In genomic region chr7:157016352-157017041, GRCh38 we compare ENCODE assay signal across 12 cellular contexts. TPM values are rescaled to one million over a fixed set of nuclear protein-coding genes. Genes with fewer than 3 reads are reported as not detected.
DNase-seq lines count a peak whose midpoint lies in the region; TF ChIP-seq lines count a peak whose summit lies in the region.
"Had no signal": no experiment of that assay in that cellular context is flagged by ENCODE, and none has a peak within 500 bp of the region (broad histone marks: within the 10 kb centered on the region; RNA-seq: fewer than 3 reads in every experiment).

No MANE protein-coding gene starts in this region.

- no peak overlapping the region for H3K27ac ChIP-seq in H9 (ENCODE audit: insufficient read length, low read depth, low read length)
- H3K27ac ChIP-seq: adrenal gland had no signal

- H3K79me2 ChIP-seq in H9 (ENCODE audit: insufficient read depth, low read length): no peaks in the 10 kb centered on the region

- H4K20me1 ChIP-seq in H9 (ENCODE audit: control insufficient read depth, insufficient read depth, insufficient read length): no peaks in the 10 kb centered on the region

- no peak overlapping the region for H3K18ac ChIP-seq in H9 (ENCODE audit: insufficient read length, low read depth, low read length)

- no peak overlapping the region for H2BK15ac ChIP-seq in H9 (ENCODE audit: low read depth, low read length)

- no peak overlapping the region for H4K8ac ChIP-seq in H9 (replicated peaks; ENCODE audit: insufficient read length, low read depth, low read length)

- no peak overlapping the region for H2BK120ac ChIP-seq in H9 (ENCODE audit: low read depth, low read length, poor library complexity, severe bottlenecking)

- H3K9me3 ChIP-seq in H9 (ENCODE audit: control insufficient read depth, low read depth, low read length): no peaks in the 10 kb centered on the region
- H3K9me3 ChIP-seq: adrenal gland had no signal

- H3K36me3 Mint-ChIP-seq in activated CD4-positive, alpha-beta T cell treated with anti-CD3 and anti-CD28 coated beads, Interleukin-2, amount 10 ng/mL, durations not matched to agents 7 days and 5 days (ENCODE audit: low read depth): peaks cover 3% of the 10 kb centered on the region
- H3K36me3 Mint-ChIP-seq in H9 (ENCODE audit: insufficient read depth in 1 of 3, low read depth in 3 of 3) (no peaks in the 10 kb centered on the region), HFFc6 (ENCODE audit: low read depth) (no peaks in the 10 kb centered on the region)

- peaks cover 85% of the 10 kb centered on the region for H3K27me3 Mint-ChIP-seq in activated CD4-positive, alpha-beta T cell treated with anti-CD3 and anti-CD28 coated beads, Interleukin-2, amount 10 ng/mL, durations not matched to agents 7 days and 5 days
- H3K27me3 Mint-ChIP-seq in H9 (ENCODE audit: low read depth): peaks cover 99% of the 10 kb centered on the region
- H3K27me3 Mint-ChIP-seq in HFFc6 (ENCODE audit: insufficient read depth): peaks cover 71% of the 10 kb centered on the region

- H3K79me1 ChIP-seq in H9 (ENCODE audit: insufficient read depth, low read depth, low read length, poor library complexity, severe bottlenecking): no peaks in the 10 kb centered on the region

- DNase-seq in activated CD4-positive, alpha-beta T cell treated with anti-CD3 and anti-CD28 coated beads, Interleukin-2, amount 50 U/mL, for 48 hours: peak; percentile 57 to 66
- no peak for DNase-seq in activated CD4-positive, alpha-beta T cell treated with anti-CD3 and anti-CD28 coated beads, Interleukin-2, amount 10 ng/mL, durations not matched to agents 7 days and 5 days
- peak; percentile 62 for DNase-seq in H9
- peak; percentile 52 for DNase-seq in NCI-H1436 (lab: John Stamatoyannopoulos, UW)
- DNase-seq in retina: peak; percentile 60
- no peak for DNase-seq in NCI-H1048 (lab: John Stamatoyannopoulos, UW)
- no peak for DNase-seq in HFFc6
- DNase-seq in SIG-M5 (lab: John Stamatoyannopoulos, UW): no peak
- DNase-seq: adrenal gland, AML-193 had no signal

- H2BK20ac ChIP-seq in H9 (ENCODE audit: low read depth, low read length, poor library complexity, severe bottlenecking): no peak overlapping the region

- H3K27ac Mint-ChIP-seq in activated CD4-positive, alpha-beta T cell treated with anti-CD3 and anti-CD28 coated beads, Interleukin-2, amount 10 ng/mL, durations not matched to agents 7 days and 5 days: no peak overlapping the region
- no peak overlapping the region for H3K27ac Mint-ChIP-seq in H9
- no peak overlapping the region for H3K27ac Mint-ChIP-seq in HFFc6

- H3K4me2 ChIP-seq in H9 (ENCODE audit: insufficient read depth, insufficient read length, low read length): no peak overlapping the region

- H2AFZ ChIP-seq in H9 (ENCODE audit: low read length): no peak overlapping the region

- H3K9ac ChIP-seq in H9 (ENCODE audit: extremely low read depth, insufficient read length, low read length): no peak overlapping the region

- no peak overlapping the region; the same call in 1 of the 2 replicates for H3K14ac ChIP-seq in H9 (ENCODE audit: insufficient read depth, low read length)

- H3K9me3 Mint-ChIP-seq in activated CD4-positive, alpha-beta T cell treated with anti-CD3 and anti-CD28 coated beads, Interleukin-2, amount 10 ng/mL, durations not matched to agents 7 days and 5 days: no peaks in the 10 kb centered on the region
- H3K9me3 Mint-ChIP-seq in H9 (peaks cover 2 to 10% of the 10 kb centered on the region in 2 experiments; a peak in 3 of 5 replicates), HFFc6 (no peaks in the 10 kb centered on the region)

- no peak overlapping the region for H3T11ph ChIP-seq in H9 (ENCODE audit: low read length)

- H3K4me3 Mint-ChIP-seq in activated CD4-positive, alpha-beta T cell treated with anti-CD3 and anti-CD28 coated beads, Interleukin-2, amount 10 ng/mL, durations not matched to agents 7 days and 5 days: no peak overlapping the region
- H3K4me3 Mint-ChIP-seq in H9: peak overlapping the region in 1 of 2 experiments; percentile 62; a peak in 1 of 5 replicates
- H3K4me3 Mint-ChIP-seq in HFFc6: no peak overlapping the region

- H2BK12ac ChIP-seq in H9 (ENCODE audit: insufficient read length, low read depth, low read length): no peak overlapping the region

- H4K5ac ChIP-seq in H9 (ENCODE audit: insufficient read length, low read depth, low read length): no peak overlapping the region

- H3K27me3 ChIP-seq in H9 (ENCODE audit: insufficient read depth, low read length): peaks cover 94% of the 10 kb centered on the region

- peaks cover 7% of the 10 kb centered on the region; the same call in 1 of the 2 replicates for H3K4me1 ChIP-seq in H9 (ENCODE audit: insufficient read depth, low read length)

- H2BK5ac ChIP-seq in H9 (ENCODE audit: insufficient read length, low read length): no peak overlapping the region

- H2AK5ac ChIP-seq in H9 (ENCODE audit: insufficient read length, low read length): no peak overlapping the region

- no CpG with 5 or more reads among the region's 16 CpGs for WGBS in H9 (ENCODE audit: extremely low coverage, insufficient read length, low lambda C conversion rate)

- no peak overlapping the region for H3K4ac ChIP-seq in H9 (ENCODE audit: low read depth, low read length)

- CTCF ChIA-PET in activated CD4-positive, alpha-beta T cell treated with anti-CD3 and anti-CD28 coated beads, Interleukin-2, amount 10 ng/mL, durations not matched to agents 7 days and 5 days (lab: Charles Lee): interaction anchor here (1.3 kb wide), 1 partner anchor 257 kb away, joined by 4 read pairs; no protein-coding TSS in a partner anchor

- H3K23me2 ChIP-seq in H9 (ENCODE audit: insufficient read length, low read depth, low read length, poor library complexity, severe bottlenecking): no peaks in the 10 kb centered on the region

- POLR2A ChIA-PET in activated CD4-positive, alpha-beta T cell treated with anti-CD3 and anti-CD28 coated beads, Interleukin-2, amount 10 ng/mL, durations not matched to agents 7 days and 5 days (lab: Charles Lee): interaction anchor here (0.5 kb wide), 1 partner anchor 22 kb away, joined by 4 read pairs; no protein-coding TSS in a partner anchor

- no peak for TF ChIP-seq CTCF in H9 (conservative IDR thresholded peaks at IDR 0.05)
- no peak for TF ChIP-seq CTCF in HFFc6 (IDR thresholded peaks at IDR 0.05)

- H3K23ac ChIP-seq in H9 (ENCODE audit: insufficient read length, low read depth, low read length): no peak overlapping the region

- H3K56ac ChIP-seq in H9 (ENCODE audit: insufficient read length, low read depth, low read length): no peak overlapping the region

- no peak overlapping the region for H4K91ac ChIP-seq in H9 (ENCODE audit: insufficient read length, low read depth, low read length)

- H3K4me1 Mint-ChIP-seq in activated CD4-positive, alpha-beta T cell treated with anti-CD3 and anti-CD28 coated beads, Interleukin-2, amount 10 ng/mL, durations not matched to agents 7 days and 5 days: peaks cover 19% of the 10 kb centered on the region
- peaks cover 35 to 46% of the 10 kb centered on the region in 2 experiments for H3K4me1 Mint-ChIP-seq in H9
- no peaks in the 10 kb centered on the region for H3K4me1 Mint-ChIP-seq in HFFc6 (ENCODE audit: low read depth)

RNA-seq across cellular contexts. Expression of gene MNX1, which starts 6.0 kb away (rescaled TPM):
- total RNA-seq in activated CD4-positive, alpha-beta T cell treated with anti-CD3 and anti-CD28 coated beads, Interleukin-2, amount 10 ng/mL, durations not matched to agents 7 days and 5 days: not detected
- total RNA-seq in H9 (2021): 0.20 TPM in 1 of 2 replicates, not detected in the other
- not detected for total RNA-seq in HFFc6 (2021; fragmentation: NEBNext Ultra II Directional; extraction: Animal tissue kit (Norgen Biotek cat#: 25700))
- total RNA-seq: liver, M059J had no signal

Comparison
In these comparisons a context has a peak if more than half of its experiments do, and no peak if none do; other contexts are left out.
1. DNase-seq: peak in activated CD4-positive, alpha-beta T cell treated with anti-CD3 and anti-CD28 coated beads, Interleukin-2, amount 50 U/mL, for 48 hours (2 of 2), H9 (single experiment), NCI-H1436 (single experiment) and retina (single experiment); none in activated CD4-positive, alpha-beta T cell treated with anti-CD3 and anti-CD28 coated beads, Interleukin-2, amount 10 ng/mL, durations not matched to agents 7 days and 5 days (single experiment), NCI-H1048 (single experiment), HFFc6 (single experiment) and SIG-M5 (single experiment).